ENCODE assay signal across 1 cellular context in genomic region chr9:128102861-128103588, GRCh38.
TF ChIP-seq lines count a peak whose summit lies in the region.

No MANE protein-coding gene starts in this region.

TF ChIP-seq in HepG2, 621 proteins besides CTCF, POLR2A, EP300 and RAD21 (continued from another document and continues in another):
- TF ChIP-seq ZNF552 (CRISPR knock-in tag; IDR thresholded peaks at IDR 0.05; ENCODE audit: borderline replicate concordance) (peak; percentile 96), ZNF326 (CRISPR knock-in tag; IDR thresholded peaks at IDR 0.05; ENCODE audit: borderline replicate concordance) (no peak), ARID5B (CRISPR knock-in tag; IDR thresholded peaks at IDR 0.05) (peak; percentile 98), ZBED4 (CRISPR knock-in tag; IDR thresholded peaks at IDR 0.05; ENCODE audit: borderline replicate concordance) (peak; percentile 94), SKI (IDR thresholded peaks at IDR 0.05; ENCODE audit: partially characterized antibody) (peak; percentile 93), ZNF572 (CRISPR knock-in tag; IDR thresholded peaks at IDR 0.05) (no peak), U2AF2 (IDR thresholded peaks at IDR 0.05; ENCODE audit: low read depth, low read length) (no peak), NONO (IDR thresholded peaks at IDR 0.05) (no peak), NONO (CRISPR knock-in tag; conservative IDR thresholded peaks at IDR 0.05) (peak; percentile 94), KLF11 (CRISPR knock-in tag; IDR thresholded peaks at IDR 0.05) (peak; percentile 97), ZNF766 (CRISPR knock-in tag; IDR thresholded peaks at IDR 0.05; ENCODE audit: borderline replicate concordance) (no peak), DNMT3B (CRISPR knock-in tag; conservative IDR thresholded peaks at IDR 0.05) (peak; percentile 91), ZNF282 (IDR thresholded peaks at IDR 0.05; ENCODE audit: partially characterized antibody) (no peak), SRSF9 (IDR thresholded peaks at IDR 0.05; ENCODE audit: borderline replicate concordance, insufficient read depth, low read depth, low read length, poor library complexity, severe bottlenecking) (no peak), JUND (CRISPR knock-in tag; IDR thresholded peaks at IDR 0.05) (peak; percentile 19; the same call in 1 of the 2 replicates), MAFF (IDR thresholded peaks at IDR 0.05; ENCODE audit: low read depth, low read length) (peak; percentile 4; the same call in 1 of the 2 replicates), MTF2 (CRISPR knock-in tag; IDR thresholded peaks at IDR 0.05; ENCODE audit: borderline replicate concordance) (no peak), ZNF207 (IDR thresholded peaks at IDR 0.05; ENCODE audit: borderline replicate concordance) (no peak), ZBTB4 (CRISPR knock-in tag; IDR thresholded peaks at IDR 0.05; ENCODE audit: borderline replicate concordance) (peak; percentile 90; the same call in 1 of the 2 replicates), GFI1 (CRISPR knock-in tag; IDR thresholded peaks at IDR 0.05; ENCODE audit: borderline replicate concordance) (peak; percentile 92; the same call in 1 of the 2 replicates), HES4 (CRISPR knock-in tag; IDR thresholded peaks at IDR 0.05; ENCODE audit: borderline replicate concordance) (peak; percentile 99), ZNF276 (CRISPR knock-in tag; IDR thresholded peaks at IDR 0.05; ENCODE audit: low read depth) (peak; percentile 92), SRY (CRISPR knock-in tag; IDR thresholded peaks at IDR 0.05) (peak; percentile 96; the same call in 1 of the 2 replicates), ZNF777 (CRISPR knock-in tag; IDR thresholded peaks at IDR 0.05) (peak; percentile 81), NR1H2 (CRISPR knock-in tag; IDR thresholded peaks at IDR 0.05; ENCODE audit: borderline replicate concordance, low read depth) (peak; percentile 53; the same call in 1 of the 2 replicates), ZNF432 (CRISPR knock-in tag; IDR thresholded peaks at IDR 0.05; ENCODE audit: borderline replicate concordance) (no peak), ARID2 (CRISPR knock-in tag; IDR thresholded peaks at IDR 0.05; ENCODE audit: borderline replicate concordance) (no peak), ZNF558 (CRISPR knock-in tag; IDR thresholded peaks at IDR 0.05; ENCODE audit: borderline replicate concordance) (peak; percentile 84; the same call in 1 of the 2 replicates), ZNF235 (CRISPR knock-in tag; IDR thresholded peaks at IDR 0.05; ENCODE audit: borderline replicate concordance) (no peak), ZNF280D (CRISPR knock-in tag; IDR thresholded peaks at IDR 0.05) (peak; percentile 96), MYNN (CRISPR knock-in tag; IDR thresholded peaks at IDR 0.05; ENCODE audit: low read depth) (no peak), ZNF512 (CRISPR knock-in tag; IDR thresholded peaks at IDR 0.05) (no peak)
- TF ChIP-seq, protein P1, sequence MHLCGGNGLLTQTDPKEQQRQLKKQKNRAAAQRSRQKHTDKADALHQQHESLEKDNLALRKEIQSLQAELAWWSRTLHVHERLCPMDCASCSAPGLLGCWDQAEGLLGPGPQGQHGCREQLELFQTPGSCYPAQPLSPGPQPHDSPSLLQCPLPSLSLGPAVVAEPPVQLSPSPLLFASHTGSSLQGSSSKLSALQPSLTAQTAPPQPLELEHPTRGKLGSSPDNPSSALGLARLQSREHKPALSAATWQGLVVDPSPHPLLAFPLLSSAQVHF (CRISPR knock-in tag; IDR thresholded peaks at IDR 0.05) = peak; percentile 87; the same call in 1 of the 2 replicates
- TF ChIP-seq, protein P2, sequence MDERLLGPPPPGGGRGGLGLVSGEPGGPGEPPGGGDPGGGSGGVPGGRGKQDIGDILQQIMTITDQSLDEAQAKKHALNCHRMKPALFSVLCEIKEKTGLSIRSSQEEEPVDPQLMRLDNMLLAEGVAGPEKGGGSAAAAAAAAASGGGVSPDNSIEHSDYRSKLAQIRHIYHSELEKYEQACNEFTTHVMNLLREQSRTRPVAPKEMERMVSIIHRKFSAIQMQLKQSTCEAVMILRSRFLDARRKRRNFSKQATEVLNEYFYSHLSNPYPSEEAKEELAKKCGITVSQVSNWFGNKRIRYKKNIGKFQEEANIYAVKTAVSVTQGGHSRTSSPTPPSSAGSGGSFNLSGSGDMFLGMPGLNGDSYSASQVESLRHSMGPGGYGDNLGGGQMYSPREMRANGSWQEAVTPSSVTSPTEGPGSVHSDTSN (CRISPR knock-in tag; IDR thresholded peaks at IDR 0.05) = peak; percentile 59
- TF ChIP-seq, protein P3, sequence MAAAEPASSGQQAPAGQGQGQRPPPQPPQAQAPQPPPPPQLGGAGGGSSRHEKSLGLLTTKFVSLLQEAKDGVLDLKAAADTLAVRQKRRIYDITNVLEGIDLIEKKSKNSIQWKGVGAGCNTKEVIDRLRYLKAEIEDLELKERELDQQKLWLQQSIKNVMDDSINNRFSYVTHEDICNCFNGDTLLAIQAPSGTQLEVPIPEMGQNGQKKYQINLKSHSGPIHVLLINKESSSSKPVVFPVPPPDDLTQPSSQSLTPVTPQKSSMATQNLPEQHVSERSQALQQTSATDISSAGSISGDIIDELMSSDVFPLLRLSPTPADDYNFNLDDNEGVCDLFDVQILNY (CRISPR knock-in tag; conservative IDR thresholded peaks at IDR 0.05) = no peak
